Comparison of ENCODE assay signal across 1 cellular context in the genomic region with DNA sequence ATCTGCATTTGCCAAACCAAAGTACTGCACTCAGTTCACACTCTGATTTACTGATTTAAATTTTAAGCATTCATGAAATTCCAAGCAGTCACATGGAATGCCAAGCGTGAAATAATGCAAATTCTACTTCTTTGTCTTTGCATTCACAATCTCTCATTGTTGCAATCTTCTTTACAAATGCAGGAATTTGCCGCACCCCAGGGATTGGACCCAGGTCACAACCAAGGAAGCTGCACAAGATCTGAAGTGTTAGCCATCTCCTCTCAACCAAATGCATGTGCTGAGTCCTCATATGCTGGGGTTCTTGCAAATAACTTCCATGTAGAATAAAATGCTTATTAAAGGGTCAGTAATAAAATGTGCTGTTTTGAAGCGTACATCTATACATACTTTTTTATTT.
TF ChIP-seq lines count a peak whose summit lies in the region.

No MANE protein-coding gene starts in this region.

TF ChIP-seq in H1, 55 proteins besides CTCF, POLR2A, EP300 and RAD21 (continued from another document):
- TF ChIP-seq CEBPB (IDR thresholded peaks at IDR 0.05; ENCODE audit: low read depth, low read length) (peak; percentile 86), TEAD4 (IDR thresholded peaks at IDR 0.05; ENCODE audit: low read depth, low read length) (peak; percentile 100), BRCA1 (IDR thresholded peaks at IDR 0.05; ENCODE audit: low read depth, low read length) (no peak), RXRA (IDR thresholded peaks at IDR 0.05; ENCODE audit: insufficient read depth, low read depth, low read length) (no peak), NANOG (IDR thresholded peaks at IDR 0.05; ENCODE audit: insufficient read depth, low read depth, low read length, poor library complexity, severe bottlenecking) (peak; percentile 79), CHD7 (IDR thresholded peaks at IDR 0.05; ENCODE audit: insufficient replicate concordance, low read length) (peak; percentile 89), POU5F1 (IDR thresholded peaks at IDR 0.05; ENCODE audit: low read depth, low read length) (peak; percentile 87; the same call in 1 of the 2 replicates), CBX8 (IDR thresholded peaks at IDR 0.05; ENCODE audit: borderline replicate concordance, low read depth, low read length) (no peak), PHF8 (conservative IDR thresholded peaks at IDR 0.05; ENCODE audit: low read depth, low read length) (no peak), CREB1 (IDR thresholded peaks at IDR 0.05) (peak; percentile 31; the same call in 1 of the 2 replicates), YY1 (IDR thresholded peaks at IDR 0.05; ENCODE audit: low read depth, low read length) (0 out of 2 replicates have a peak, but pooled peaks have one; percentile 52), TAF7 (optimal IDR thresholded peaks at IDR 0.05; ENCODE audit: borderline replicate concordance, low read depth, low read length) (peak; percentile 44), CHD2 (IDR thresholded peaks at IDR 0.05; ENCODE audit: low read length) (no peak), BACH1 (IDR thresholded peaks at IDR 0.05; ENCODE audit: low read length) (no peak; the same call in 1 of the 2 replicates), RNF2 (IDR thresholded peaks at IDR 0.05; ENCODE audit: borderline replicate concordance, low read depth, low read length, missing control alignments, poor library complexity, severe bottlenecking) (no peak), SP2 (IDR thresholded peaks at IDR 0.05; ENCODE audit: low read length) (no peak), HDAC6 (IDR thresholded peaks at IDR 0.05; ENCODE audit: low read depth, low read length) (no peak), HDAC2 (IDR thresholded peaks at IDR 0.05; ENCODE audit: borderline replicate concordance in 1 of 2, low read depth in 2 of 2, low read length in 2 of 2) (peak in 1 of 2 experiments; percentile 92; a peak in 2 of 4 replicates), RBBP5 (IDR thresholded peaks at IDR 0.05; ENCODE audit: borderline replicate concordance, low read depth, low read length) (no peak), RFX5 (IDR thresholded peaks at IDR 0.05; ENCODE audit: borderline replicate concordance, low read depth, low read length) (no peak), SIN3A (conservative IDR thresholded peaks at IDR 0.05 in 1 of 2, IDR thresholded peaks at IDR 0.05 in 1 of 2; ENCODE audit: low read depth in 1 of 2, low read length in 2 of 2) (0 out of 4 replicates have a peak, but pooled peaks of 1 of the 2 experiments have one; percentile 44), EZH2 (IDR thresholded peaks at IDR 0.05; ENCODE audit: low read depth, low read length, severe bottlenecking) (no peak), BCL11A (IDR thresholded peaks at IDR 0.05; ENCODE audit: low read depth in 2 of 2, low read length in 2 of 2) (peak; percentile 86 to 92), SP4 (IDR thresholded peaks at IDR 0.05; ENCODE audit: low read length) (peak; percentile 66; the same call in 1 of the 2 replicates), NRF1 (IDR thresholded peaks at IDR 0.05; ENCODE audit: low read depth, low read length) (no peak), CBX5 (IDR thresholded peaks at IDR 0.05; ENCODE audit: low read depth, low read length) (no peak), SP1 (IDR thresholded peaks at IDR 0.05; ENCODE audit: low read depth, low read length) (peak; percentile 94), SUZ12 (IDR thresholded peaks at IDR 0.05; ENCODE audit: low read length) (no peak)
- TF ChIP-seq, protein P1, sequence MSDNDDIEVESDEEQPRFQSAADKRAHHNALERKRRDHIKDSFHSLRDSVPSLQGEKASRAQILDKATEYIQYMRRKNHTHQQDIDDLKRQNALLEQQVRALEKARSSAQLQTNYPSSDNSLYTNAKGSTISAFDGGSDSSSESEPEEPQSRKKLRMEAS (IDR thresholded peaks at IDR 0.05) = peak; percentile 73
- TF ChIP-seq, protein P2, sequence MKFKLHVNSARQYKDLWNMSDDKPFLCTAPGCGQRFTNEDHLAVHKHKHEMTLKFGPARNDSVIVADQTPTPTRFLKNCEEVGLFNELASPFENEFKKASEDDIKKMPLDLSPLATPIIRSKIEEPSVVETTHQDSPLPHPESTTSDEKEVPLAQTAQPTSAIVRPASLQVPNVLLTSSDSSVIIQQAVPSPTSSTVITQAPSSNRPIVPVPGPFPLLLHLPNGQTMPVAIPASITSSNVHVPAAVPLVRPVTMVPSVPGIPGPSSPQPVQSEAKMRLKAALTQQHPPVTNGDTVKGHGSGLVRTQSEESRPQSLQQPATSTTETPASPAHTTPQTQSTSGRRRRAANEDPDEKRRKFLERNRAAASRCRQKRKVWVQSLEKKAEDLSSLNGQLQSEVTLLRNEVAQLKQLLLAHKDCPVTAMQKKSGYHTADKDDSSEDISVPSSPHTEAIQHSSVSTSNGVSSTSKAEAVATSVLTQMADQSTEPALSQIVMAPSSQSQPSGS (IDR thresholded peaks at IDR 0.05; ENCODE audit: low read length) = peak; percentile 80; the same call in 1 of the 2 replicates
- TF ChIP-seq, protein P3, sequence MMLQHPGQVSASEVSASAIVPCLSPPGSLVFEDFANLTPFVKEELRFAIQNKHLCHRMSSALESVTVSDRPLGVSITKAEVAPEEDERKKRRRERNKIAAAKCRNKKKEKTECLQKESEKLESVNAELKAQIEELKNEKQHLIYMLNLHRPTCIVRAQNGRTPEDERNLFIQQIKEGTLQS (IDR thresholded peaks at IDR 0.05; ENCODE audit: insufficient read depth, low read depth, low read length) = no peak
- TF ChIP-seq, protein P4, sequence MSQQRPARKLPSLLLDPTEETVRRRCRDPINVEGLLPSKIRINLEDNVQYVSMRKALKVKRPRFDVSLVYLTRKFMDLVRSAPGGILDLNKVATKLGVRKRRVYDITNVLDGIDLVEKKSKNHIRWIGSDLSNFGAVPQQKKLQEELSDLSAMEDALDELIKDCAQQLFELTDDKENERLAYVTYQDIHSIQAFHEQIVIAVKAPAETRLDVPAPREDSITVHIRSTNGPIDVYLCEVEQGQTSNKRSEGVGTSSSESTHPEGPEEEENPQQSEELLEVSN (IDR thresholded peaks at IDR 0.05) = peak; percentile 62
- TF ChIP-seq, protein P5, sequence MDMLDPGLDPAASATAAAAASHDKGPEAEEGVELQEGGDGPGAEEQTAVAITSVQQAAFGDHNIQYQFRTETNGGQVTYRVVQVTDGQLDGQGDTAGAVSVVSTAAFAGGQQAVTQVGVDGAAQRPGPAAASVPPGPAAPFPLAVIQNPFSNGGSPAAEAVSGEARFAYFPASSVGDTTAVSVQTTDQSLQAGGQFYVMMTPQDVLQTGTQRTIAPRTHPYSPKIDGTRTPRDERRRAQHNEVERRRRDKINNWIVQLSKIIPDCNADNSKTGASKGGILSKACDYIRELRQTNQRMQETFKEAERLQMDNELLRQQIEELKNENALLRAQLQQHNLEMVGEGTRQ (IDR thresholded peaks at IDR 0.05; ENCODE audit: low read length) = no peak
TF ChIP-seq in H1: peak in this region for 20.
